Comparison of ENCODE assay signal across 8 cellular contexts in the genomic region with DNA sequence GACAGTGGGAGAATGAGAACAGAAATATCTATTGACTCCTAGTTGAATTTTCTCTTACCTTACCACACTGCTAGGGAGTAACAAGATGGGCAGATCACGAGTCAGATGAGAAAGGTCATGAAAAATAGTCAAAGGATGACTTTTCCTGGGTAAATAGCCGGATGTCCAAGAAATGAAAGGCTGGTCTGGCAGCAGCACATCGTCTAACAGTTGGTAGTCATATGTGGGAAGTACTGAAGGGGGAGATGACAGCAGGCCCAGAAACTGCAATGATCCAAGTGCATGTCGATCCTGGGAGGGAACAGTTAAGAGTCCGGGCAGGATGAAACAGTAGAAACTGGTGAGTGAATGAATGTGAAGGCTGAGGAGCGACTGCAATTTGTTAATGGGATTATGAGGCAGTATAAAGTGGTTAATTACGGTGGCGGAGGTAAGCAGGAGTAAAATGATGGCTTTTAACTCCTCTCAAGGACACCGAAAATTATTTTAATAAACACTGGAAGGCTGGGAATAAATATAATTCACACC. TPM values are rescaled to one million over a fixed set of nuclear protein-coding genes. Genes with fewer than 3 reads are reported as not detected.
DNase-seq lines count a peak whose midpoint lies in the region; ATAC-seq, FAIRE-seq and TF ChIP-seq lines count a peak whose summit lies in the region.

No MANE protein-coding gene starts in this region.

- H3K4me3 Mint-ChIP-seq in GM23338, result peak overlapping the region; percentile 75
- peak overlapping the region; percentile 89 to 98 (median 91) for H3K4me3 Mint-ChIP-seq in brain

- H3K4me3 ChIP-seq in GM23338 (peak overlapping the region; percentile 86), iPS-20b (ENCODE audit: low read length) (peak overlapping the region; percentile 91), small intestine (ENCODE audit: low read depth in 1 of 2, low read length in 2 of 2) (peak overlapping the region in 1 of 2 donors; percentile 87)

- WGBS in small intestine, 3 donors, result 13 to 20% (median 13%) methylated on average over 9 of the region's 9 CpGs

- H2AFZ ChIP-seq in GM23338, result peak overlapping the region; percentile 96

- H3K4me2 ChIP-seq in GM23338, result peak overlapping the region; percentile 92

- H3K27me3 ChIP-seq in GM23338 (ENCODE audit: insufficient read depth), result peaks cover 8% of the 10 kb centered on the region; the same call in 1 of the 2 replicates
- peaks cover 19% of the 10 kb centered on the region; the same call in 1 of the 2 replicates for H3K27me3 ChIP-seq in iPS-20b (ENCODE audit: insufficient read depth, low read length)
- H3K27me3 ChIP-seq in small intestine (ENCODE audit: control insufficient read depth in 2 of 2, insufficient read depth in 2 of 2, low read length in 2 of 2), result no peaks in the 10 kb centered on the region

- H3K27ac Mint-ChIP-seq in GM23338, result no peak overlapping the region
- H3K27ac Mint-ChIP-seq in brain, result peak overlapping the region; percentile 94 to 99 (median 97)

- peak; percentile 5; the same call in 1 of the 3 replicates for ATAC-seq in GM23338

- peaks cover 13% of the 10 kb centered on the region; the same call in 1 of the 2 replicates for H3F3A ChIP-seq in GM23338 (replicated peaks; ENCODE audit: low read depth)

- H3K36me3 ChIP-seq in GM23338 (ENCODE audit: insufficient read depth) (no peaks in the 10 kb centered on the region), iPS-20b (ENCODE audit: insufficient read depth, low read depth, low read length) (no peaks in the 10 kb centered on the region), small intestine (ENCODE audit: control insufficient read depth in 2 of 2, insufficient read depth in 2 of 2, low read length in 2 of 2) (no peaks in the 10 kb centered on the region)

- peaks cover 34% of the 10 kb centered on the region for H3K79me2 ChIP-seq in GM23338 (replicated peaks; ENCODE audit: insufficient read depth)

- H3K4me1 Mint-ChIP-seq in GM23338 (peaks cover 22% of the 10 kb centered on the region), brain (peaks cover 48% of the 10 kb centered on the region)

- H3K36me3 Mint-ChIP-seq in GM23338 (ENCODE audit: low read depth) (no peaks in the 10 kb centered on the region; the same call in 2 of the 3 replicates), brain (peaks cover 23% of the 10 kb centered on the region)

- H3K9me3 ChIP-seq in iPS-20b (ENCODE audit: insufficient read depth, low read depth, low read length) (no peaks in the 10 kb centered on the region), small intestine (ENCODE audit: control insufficient read depth, low read depth) (no peaks in the 10 kb centered on the region)

- H3K9me3 Mint-ChIP-seq in GM23338 (no peaks in the 10 kb centered on the region; the same call in 2 of the 3 replicates), brain (no peaks in the 10 kb centered on the region)

- H3K27ac ChIP-seq in GM23338 (ENCODE audit: low read depth), result no peak overlapping the region; the same call in 1 of the 2 replicates
- no peak overlapping the region for H3K27ac ChIP-seq in iPS-20b (ENCODE audit: low read length)
- H3K27ac ChIP-seq in small intestine (ENCODE audit: low read depth in 1 of 2, low read length in 1 of 2), result peak overlapping the region; percentile 30 to 49

- no peak for FAIRE-seq in small intestine (lab: Jason Lieb, UNC)

- H4K20me1 ChIP-seq in GM23338 (replicated peaks; ENCODE audit: insufficient read depth), result peaks cover 4% of the 10 kb centered on the region; the same call in 1 of the 2 replicates

- peak; percentile 83 for DNase-seq in AG08395 (ENCODE audit: low spot score)
- DNase-seq in GM23338 (ENCODE audit: low spot score), result no peak
- DNase-seq in NCI-H82 treated with DMSO at 0.1 percent for 48 hours (lab: John Stamatoyannopoulos, UW; ENCODE audit: unreplicated experiment), result peak; percentile 77
- DNase-seq in small intestine, result peak; percentile 21
- no peak for DNase-seq in mesenteric fat pad (ENCODE audit: low spot score)
- DNase-seq in cortex of kidney (lab: John Stamatoyannopoulos, UW), result no peak

- TF ChIP-seq CTCF in GM23338 (conservative IDR thresholded peaks at IDR 0.05; ENCODE audit: low read depth in 2 of 2), result no peak
- no peak for TF ChIP-seq CTCF in brain (conservative IDR thresholded peaks at IDR 0.05)

- H3K27me3 Mint-ChIP-seq in GM23338 (ENCODE audit: insufficient read depth, low read depth, poor library complexity) (peaks cover 7% of the 10 kb centered on the region), brain (peaks cover 10% of the 10 kb centered on the region)

- no peaks in the 10 kb centered on the region for H3K9me2 ChIP-seq in GM23338 (ENCODE audit: insufficient read depth)

- H3K4me1 ChIP-seq in GM23338 (ENCODE audit: insufficient read depth) (peaks cover 29% of the 10 kb centered on the region), iPS-20b (ENCODE audit: insufficient read depth, low read length) (peaks cover 6% of the 10 kb centered on the region; the same call in 1 of the 2 replicates), small intestine (ENCODE audit: control insufficient read depth in 2 of 2, insufficient read depth in 1 of 2, low read depth in 1 of 2, low read length in 1 of 2) (peaks cover 3% of the 10 kb centered on the region in 2 donors)

- peak overlapping the region; percentile 91; the same call in 1 of the 2 replicates for H3K9ac ChIP-seq in iPS-20b (ENCODE audit: low read depth, low read length)

TF ChIP-seq in GM23338, 12 proteins besides CTCF, POLR2A, EP300 and RAD21:
- TF ChIP-seq ZNF462 (CRISPR knock-in tag; IDR thresholded peaks at IDR 0.05) (no peak), ZNF114 (CRISPR knock-in tag; IDR thresholded peaks at IDR 0.05) (no peak)

RNA-seq across cellular contexts. Expression of gene ERC1, which starts 1.2 kb away (rescaled TPM):
- 24.2 and 35.3 TPM in 2 replicates for total RNA-seq in GM23338 (2014; rRNA removed; shearing (Covaris generic))
- 17.2 and 28.1 TPM in 2 replicates for polyA plus RNA-seq in GM23338 (2016; fragmentation: Nextera tagmentation; extraction: Ambion mirVana)
- polyA plus RNA-seq in brain (ENCODE audit: insufficient read depth, low read depth, low replicate concordance), result 21.3 TPM
- polyA plus RNA-seq in small intestine, result 1 to 10 TPM; 1.8 to 8.5 (median 3.8) TPM
- total RNA-seq in mesenteric fat pad, result 81.1 TPM

RNA-seq across cellular contexts. Expression of gene RAD52, which starts 40.3 kb away (rescaled TPM):
- 12.5 and 21.3 TPM in 2 replicates for total RNA-seq in GM23338 (2014; rRNA removed; shearing (Covaris generic))
- polyA plus RNA-seq in GM23338 (2016; fragmentation: Nextera tagmentation; extraction: Ambion mirVana), result 8.7 and 10.9 TPM in 2 replicates
- polyA plus RNA-seq in brain (ENCODE audit: insufficient read depth, low read depth, low replicate concordance), result 5.9 TPM
- polyA plus RNA-seq in small intestine, result 10 to 100 TPM in 1 of 3 donors, 1 to 10 TPM in 2; 3.2 to 15.2 (median 5.5) TPM
- total RNA-seq in mesenteric fat pad, result 6.9 TPM

Comparison
In these comparisons a context has a peak if more than half of its experiments do, and no peak if none do; other contexts are left out.
1. DNase-seq: peak in AG08395 (single experiment), NCI-H82 treated with DMSO at 0.1 percent for 48 hours (single experiment) and small intestine (single experiment); none in GM23338 (single experiment), mesenteric fat pad (single experiment) and cortex of kidney (single experiment).
2. H3K27ac ChIP-seq: peak in small intestine (2 of 2); none in GM23338 (single experiment) and iPS-20b (single experiment).